Comparison of ENCODE assay signal across 27 cellular contexts in genomic region chr1:78102916-78103315, GRCh38. TPM values are rescaled to one million over a fixed set of nuclear protein-coding genes. Genes with fewer than 3 reads are reported as not detected.
DNase-seq lines count a peak whose midpoint lies in the region; ATAC-seq and TF ChIP-seq lines count a peak whose summit lies in the region.
"Had no signal": no experiment of that assay in that cellular context is flagged by ENCODE, and none has a peak within 500 bp of the region (broad histone marks: within the 10 kb centered on the region; RNA-seq: fewer than 3 reads in every experiment).

No MANE protein-coding gene starts in this region.

- 83 to 84% methylated on average over 2 of the region's 2 CpGs for WGBS in heart right ventricle, 2 donors
- WGBS in right cardiac atrium: 83% methylated on average over 2 of the region's 2 CpGs

- peak overlapping the region; percentile 84 for H3K9ac ChIP-seq in adipocyte (ENCODE audit: low read length)

- H3K36me3 ChIP-seq in heart right ventricle: no peaks in the 10 kb centered on the region
- H3K36me3 ChIP-seq in adipocyte (ENCODE audit: control insufficient read depth, insufficient read depth, low read length, severe bottlenecking): no peaks in the 10 kb centered on the region
- H3K36me3 ChIP-seq in thoracic aorta: no peaks in the 10 kb centered on the region
- H3K36me3 ChIP-seq: cardiac muscle cell had no signal

- ATAC-seq in heart right ventricle (peak in 2 of 8 donors; percentile 27 to 38), right cardiac atrium (no peak), thoracic aorta (ENCODE audit: insufficient number of reproducible peaks, low FRiP score, low read depth) (no peak), HG03175 (IDR thresholded peaks at IDR 0.05; ENCODE audit: unreplicated experiment) (no peak)
- ATAC-seq: CD8-positive, alpha-beta T cell; HepG2; mucosa of descending colon; Panc1; stimulated activated naive CD8-positive, alpha-beta T cell treated with anti-CD3 and anti-CD28 coated beads, Interleukin-15, Interleukin-2, amounts not matched to agents 100 U/mL and 50 U/mL, for 24 hours had no signal

- H3K27me3 ChIP-seq in heart right ventricle (no peaks in the 10 kb centered on the region), right cardiac atrium (ENCODE audit: control insufficient read depth, insufficient read depth) (no peaks in the 10 kb centered on the region), adipocyte (replicated peaks; ENCODE audit: control insufficient read depth, insufficient read depth, low read length) (no peaks in the 10 kb centered on the region), thoracic aorta (replicated peaks; ENCODE audit: insufficient read depth) (no peaks in the 10 kb centered on the region)
- H3K27me3 ChIP-seq: cardiac muscle cell had no signal

- no peak overlapping the region for H3K4me3 ChIP-seq in heart right ventricle
- H3K4me3 ChIP-seq in right cardiac atrium (ENCODE audit: low read length): no peak overlapping the region
- H3K4me3 ChIP-seq in adipocyte (ENCODE audit: low read length): no peak overlapping the region
- no peak overlapping the region for H3K4me3 ChIP-seq in thoracic aorta
- H3K4me3 ChIP-seq: cardiac muscle cell, lung, mucosa of descending colon had no signal

- no peaks in the 10 kb centered on the region for H3K9me3 ChIP-seq in heart right ventricle
- H3K9me3 ChIP-seq in right cardiac atrium (ENCODE audit: control insufficient read depth, low read length): no peaks in the 10 kb centered on the region
- no peaks in the 10 kb centered on the region for H3K9me3 ChIP-seq in adipocyte (ENCODE audit: control insufficient read depth, low read length)
- H3K9me3 ChIP-seq in thoracic aorta: no peaks in the 10 kb centered on the region
- H3K9me3 ChIP-seq: mucosa of descending colon had no signal

- TF ChIP-seq CTCF in heart right ventricle (IDR thresholded peaks at IDR 0.05) (no peak), thoracic aorta (IDR thresholded peaks at IDR 0.05) (no peak)

- DNase-seq in heart right ventricle: no peak
- no peak for DNase-seq in right cardiac atrium
- no peak for DNase-seq in adipocyte (ENCODE audit: low read depth)
- DNase-seq in fibroblast of peridontal ligament (ENCODE audit: extremely low read depth): peak; percentile 36
- DNase-seq in thoracic aorta (ENCODE audit: low spot score): no peak
- no peak for DNase-seq in NCI-H1436 (lab: John Stamatoyannopoulos, UW)
- no peak for DNase-seq in activated CD4-positive, alpha-beta T cell treated with anti-CD3 and anti-CD28 coated beads, Interleukin-2, amount 50 U/mL, for 4 hours
- DNase-seq: activated CD4-positive, alpha-beta T cell treated with anti-CD3 and anti-CD28 coated beads, Interleukin-2, amount 10 ng/mL, durations not matched to agents 24 days and 14 days; amygdala; CD8-positive, alpha-beta T cell; foreskin melanocyte; H7; Karpas-422; mucosa of descending colon; NCI-H1417; NCI-H2081 treated with DMSO at 0.1 percent for 48 hours; NCI-H226; NCI-H69; stimulated activated CD4-positive, alpha-beta T cell treated with anti-CD3 and anti-CD28 coated beads, Interleukin-2, amount 100 ng/mL, for 24 hours; stimulated activated naive CD8-positive, alpha-beta T cell treated with anti-CD3 and anti-CD28 coated beads, Interleukin-15, Interleukin-2, amounts not matched to agents 100 U/mL and 50 U/mL, for 24 hours; T-helper 9 cell had no signal

- peaks cover 0 to 39% (median 21%) of the 10 kb centered on the region in 9 donors for H3K4me1 ChIP-seq in heart right ventricle
- H3K4me1 ChIP-seq in right cardiac atrium (ENCODE audit: control insufficient read depth, insufficient read depth, low read length): no peaks in the 10 kb centered on the region
- H3K4me1 ChIP-seq in adipocyte (ENCODE audit: control insufficient read depth, insufficient read depth, low read length): peaks cover 42% of the 10 kb centered on the region
- H3K4me1 ChIP-seq in thoracic aorta (ENCODE audit: control insufficient read depth in 1 of 2, low read depth in 2 of 2): peaks cover 17 to 43% of the 10 kb centered on the region in 2 donors

- H3K27ac ChIP-seq in heart right ventricle (peak overlapping the region in 7 of 10 donors; percentile 5 to 79 (median 66)), right cardiac atrium (ENCODE audit: low read length) (no peak overlapping the region), thoracic aorta (peak overlapping the region; percentile 72 to 88)
- H3K27ac ChIP-seq: cardiac muscle cell, VCaP had no signal

- intact Hi-C loops in heart right ventricle (cut with DNase I): loop anchor here in 5 of 10 donors (5.0 to 10.0 kb wide), 4 partner anchors 51 to 98 kb away; partner anchors contain the start of genes GIPC2 (in 3 of the 5) and DNAJB4 (in 1 of the 5)
- intact Hi-C loops in right cardiac atrium (cut with DNase I): loop anchor here in 1 of 4 donors (10.0 kb wide), 1 partner anchor 58 kb away; the partner anchor contains the start of gene GIPC2

RNA-seq across cellular contexts. Expression of gene GIPC2, which starts 57.1 kb away (rescaled TPM):
- total RNA-seq in heart right ventricle: 1 to 10 TPM; 1.3 to 7.4 (median 3.7) TPM
- polyA plus RNA-seq in heart right ventricle: 1 to 10 TPM; 1.8 to 2.9 TPM
- total RNA-seq in right cardiac atrium: 1 to 10 TPM; 1.3 to 1.8 (median 1.7) TPM
- 1.5 TPM for polyA plus RNA-seq in right cardiac atrium
- total RNA-seq in thoracic aorta: 1 to 10 TPM; 1.6 to 3.2 TPM
- total RNA-seq: activated CD4-positive, alpha-beta T cell treated with anti-CD3 and anti-CD28 coated beads, Interleukin-2, amount 10 ng/mL, durations not matched to agents 24 days and 14 days had no signal
- polyA plus RNA-seq: cardiac muscle cell had no signal
